ENCODE assay signal across 1 cellular context in the genomic region with DNA sequence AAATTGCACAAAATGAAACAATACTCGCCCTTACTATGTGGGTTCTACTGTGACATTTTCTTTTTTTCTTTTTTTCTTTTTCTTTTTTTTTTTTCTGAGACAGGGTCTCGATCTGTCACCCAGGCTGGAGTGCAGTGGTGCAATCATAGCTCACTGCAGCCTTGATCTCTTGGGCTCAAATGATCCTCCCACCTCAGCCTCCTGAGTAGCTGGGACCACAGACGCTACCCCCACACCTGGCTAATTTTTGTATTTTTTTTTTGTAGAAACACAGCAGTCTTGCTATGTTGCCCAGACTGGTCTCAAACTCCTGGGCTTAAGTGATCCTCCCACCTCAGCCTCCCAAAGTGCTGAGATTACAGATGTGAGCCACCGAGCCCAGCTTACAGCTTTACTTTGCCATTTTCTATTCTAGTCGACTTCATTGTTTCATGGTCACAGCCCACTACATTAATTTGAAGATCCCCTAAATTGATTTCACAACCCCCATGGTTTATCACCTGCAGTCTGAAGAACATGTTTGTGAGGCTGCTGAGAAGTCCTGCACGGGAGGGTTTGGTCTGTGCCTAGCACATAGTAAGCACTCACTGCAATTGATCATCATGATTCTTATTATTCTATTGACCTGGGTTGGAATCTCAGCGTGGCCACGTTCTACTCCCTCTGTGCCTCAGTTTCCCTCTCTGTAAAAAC.
A peak's percentile ranks its signal among the peaks of the same experiment; 100 is the strongest.
TF ChIP-seq lines count a peak whose summit lies in the region.

No MANE protein-coding gene starts in this region.

TF ChIP-seq in K562, 482 proteins besides CTCF, POLR2A, EP300 and RAD21:
- TF ChIP-seq, protein P1, sequence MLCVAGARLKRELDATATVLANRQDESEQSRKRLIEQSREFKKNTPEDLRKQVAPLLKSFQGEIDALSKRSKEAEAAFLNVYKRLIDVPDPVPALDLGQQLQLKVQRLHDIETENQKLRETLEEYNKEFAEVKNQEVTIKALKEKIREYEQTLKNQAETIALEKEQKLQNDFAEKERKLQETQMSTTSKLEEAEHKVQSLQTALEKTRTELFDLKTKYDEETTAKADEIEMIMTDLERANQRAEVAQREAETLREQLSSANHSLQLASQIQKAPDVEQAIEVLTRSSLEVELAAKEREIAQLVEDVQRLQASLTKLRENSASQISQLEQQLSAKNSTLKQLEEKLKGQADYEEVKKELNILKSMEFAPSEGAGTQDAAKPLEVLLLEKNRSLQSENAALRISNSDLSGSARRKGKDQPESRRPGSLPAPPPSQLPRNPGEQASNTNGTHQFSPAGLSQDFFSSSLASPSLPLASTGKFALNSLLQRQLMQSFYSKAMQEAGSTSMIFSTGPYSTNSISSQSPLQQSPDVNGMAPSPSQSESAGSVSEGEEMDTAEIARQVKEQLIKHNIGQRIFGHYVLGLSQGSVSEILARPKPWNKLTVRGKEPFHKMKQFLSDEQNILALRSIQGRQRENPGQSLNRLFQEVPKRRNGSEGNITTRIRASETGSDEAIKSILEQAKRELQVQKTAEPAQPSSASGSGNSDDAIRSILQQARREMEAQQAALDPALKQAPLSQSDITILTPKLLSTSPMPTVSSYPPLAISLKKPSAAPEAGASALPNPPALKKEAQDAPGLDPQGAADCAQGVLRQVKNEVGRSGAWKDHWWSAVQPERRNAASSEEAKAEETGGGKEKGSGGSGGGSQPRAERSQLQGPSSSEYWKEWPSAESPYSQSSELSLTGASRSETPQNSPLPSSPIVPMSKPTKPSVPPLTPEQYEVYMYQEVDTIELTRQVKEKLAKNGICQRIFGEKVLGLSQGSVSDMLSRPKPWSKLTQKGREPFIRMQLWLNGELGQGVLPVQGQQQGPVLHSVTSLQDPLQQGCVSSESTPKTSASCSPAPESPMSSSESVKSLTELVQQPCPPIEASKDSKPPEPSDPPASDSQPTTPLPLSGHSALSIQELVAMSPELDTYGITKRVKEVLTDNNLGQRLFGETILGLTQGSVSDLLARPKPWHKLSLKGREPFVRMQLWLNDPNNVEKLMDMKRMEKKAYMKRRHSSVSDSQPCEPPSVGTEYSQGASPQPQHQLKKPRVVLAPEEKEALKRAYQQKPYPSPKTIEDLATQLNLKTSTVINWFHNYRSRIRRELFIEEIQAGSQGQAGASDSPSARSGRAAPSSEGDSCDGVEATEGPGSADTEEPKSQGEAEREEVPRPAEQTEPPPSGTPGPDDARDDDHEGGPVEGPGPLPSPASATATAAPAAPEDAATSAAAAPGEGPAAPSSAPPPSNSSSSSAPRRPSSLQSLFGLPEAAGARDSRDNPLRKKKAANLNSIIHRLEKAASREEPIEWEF (CRISPR knock-in tag; IDR thresholded peaks at IDR 0.05): no peak
- TF ChIP-seq ZNF583 (CRISPR knock-in tag; IDR thresholded peaks at IDR 0.05) (no peak), ZNF239 (CRISPR knock-in tag; IDR thresholded peaks at IDR 0.05) (peak; percentile 18; the same call in 1 of the 2 replicates)
